ENCODE assay signal across 22 cellular contexts in genomic region chr6:43451939-43452338, GRCh38. TPM values are rescaled to one million over a fixed set of nuclear protein-coding genes. Genes with fewer than 3 reads are reported as not detected.
DNase-seq lines count a peak whose midpoint lies in the region; ATAC-seq, FAIRE-seq and TF ChIP-seq lines count a peak whose summit lies in the region.
"Had no signal": no experiment of that assay in that cellular context is flagged by ENCODE, and none has a peak within 500 bp of the region (broad histone marks: within the 10 kb centered on the region; RNA-seq: fewer than 3 reads in every experiment).

No MANE protein-coding gene starts in this region.

- no peak overlapping the region for H3K4ac ChIP-seq in trophoblast cell (ENCODE audit: low read depth, low read length)

- no peak overlapping the region for H3K14ac ChIP-seq in trophoblast cell (ENCODE audit: low read length)

- H3K27ac ChIP-seq in keratinocyte (ENCODE audit: control insufficient read depth, insufficient read depth, low read length), result no peak overlapping the region
- no peak overlapping the region for H3K27ac ChIP-seq in trophoblast cell (ENCODE audit: low read depth, low read length)
- no peak overlapping the region for H3K27ac ChIP-seq in esophagus muscularis mucosa (replicated peaks in 1 of 4)

- H3K27me3 Mint-ChIP-seq in activated T-helper 17 cell treated with anti-CD3 and anti-CD28 coated beads, Interleukin-2, amount 50 U/mL, for 72 hours, result peaks cover 8% of the 10 kb centered on the region

- H2AFZ ChIP-seq in keratinocyte (ENCODE audit: control insufficient read depth, low read length), result no peak overlapping the region
- no peak overlapping the region for H2AFZ ChIP-seq in trophoblast cell (ENCODE audit: insufficient read depth, low read length, poor library complexity)
- H2AFZ ChIP-seq: GM23338 had no signal

- H3K4me3 ChIP-seq in H7 (ENCODE audit: insufficient read depth, low read depth, low read length), result no peak overlapping the region
- no peak overlapping the region for H3K4me3 ChIP-seq in keratinocyte (ENCODE audit: control insufficient read depth in 2 of 3, extremely low read depth in 1 of 3, insufficient read depth in 2 of 3, low read depth in 1 of 3, low read length in 3 of 3)
- H3K4me3 ChIP-seq in trophoblast cell (ENCODE audit: low read depth, low read length), result peak overlapping the region; percentile 10
- no peak overlapping the region for H3K4me3 ChIP-seq in esophagus muscularis mucosa
- H3K4me3 ChIP-seq: GM23338 had no signal

- H3K9me3 Mint-ChIP-seq in activated T-helper 17 cell treated with anti-CD3 and anti-CD28 coated beads, Interleukin-2, amount 50 U/mL, for 72 hours, result no peaks in the 10 kb centered on the region
- H3K9me3 Mint-ChIP-seq: HFFc6, IgD-negative memory B cell had no signal

- WGBS in trophoblast cell (ENCODE audit: extremely low coverage, insufficient coverage, insufficient read length), result no CpG with 5 or more reads among the region's 8 CpGs
- WGBS in esophagus muscularis mucosa, result 88% methylated on average over 8 of the region's 8 CpGs

- TF ChIP-seq EP300 in esophagus muscularis mucosa (IDR thresholded peaks at IDR 0.05), result no peak

- H3K9me3 ChIP-seq in keratinocyte (ENCODE audit: control insufficient read depth, low read depth, low read length), result no peaks in the 10 kb centered on the region
- H3K9me3 ChIP-seq in trophoblast cell (ENCODE audit: insufficient read depth, low read depth, low read length), result no peaks in the 10 kb centered on the region
- no peaks in the 10 kb centered on the region for H3K9me3 ChIP-seq in esophagus muscularis mucosa

- no peak overlapping the region for H4K12ac ChIP-seq in trophoblast cell (ENCODE audit: low read depth, low read length)

- no peak overlapping the region for H3K4me3 Mint-ChIP-seq in activated T-helper 17 cell treated with anti-CD3 and anti-CD28 coated beads, Interleukin-2, amount 50 U/mL, for 72 hours
- H3K4me3 Mint-ChIP-seq: CD14-positive monocyte; CD4-positive, alpha-beta memory T cell; GM23338; HFFc6 had no signal

- TF ChIP-seq CTCF in keratinocyte (optimal IDR thresholded peaks at IDR 0.05 in 1 of 3, IDR thresholded peaks at IDR 0.05 in 1 of 3, conservative IDR thresholded peaks at IDR 0.05 in 1 of 3; ENCODE audit: extremely low read depth in 1 of 3, insufficient read depth in 2 of 3, low read length in 3 of 3) (no peak), esophagus muscularis mucosa (IDR thresholded peaks at IDR 0.05) (no peak)

- H3K9me1 ChIP-seq in keratinocyte (ENCODE audit: control insufficient read depth, extremely low read depth, insufficient read depth, low read length), result no peaks in the 10 kb centered on the region

- no peak overlapping the region for H3K18ac ChIP-seq in trophoblast cell (ENCODE audit: low read length)

- peaks cover 6% of the 10 kb centered on the region for H4K20me1 ChIP-seq in keratinocyte (ENCODE audit: control insufficient read depth, extremely low read depth, insufficient read depth, low read length)

- H3K27me3 ChIP-seq in H7 (ENCODE audit: control insufficient read depth, insufficient read depth, low read length) (peaks cover 21% of the 10 kb centered on the region), keratinocyte (ENCODE audit: control insufficient read depth, extremely low read depth, insufficient read depth, low read length) (no peaks in the 10 kb centered on the region), trophoblast cell (ENCODE audit: insufficient read depth, low read length) (peaks cover 8% of the 10 kb centered on the region), esophagus muscularis mucosa (peaks cover 0 to 27% (median 17%) of the 10 kb centered on the region in 4 donors)

- peaks cover 49% of the 10 kb centered on the region for H3K36me3 Mint-ChIP-seq in activated T-helper 17 cell treated with anti-CD3 and anti-CD28 coated beads, Interleukin-2, amount 50 U/mL, for 72 hours (ENCODE audit: low read depth)

- H2BK5ac ChIP-seq in trophoblast cell (ENCODE audit: low read depth, low read length, poor library complexity), result no peak overlapping the region

- TF ChIP-seq POLR2A in esophagus muscularis mucosa (IDR thresholded peaks at IDR 0.05; ENCODE audit: low read depth), result no peak

- dilution Hi-C loops in keratinocyte (cut with MboI; ENCODE audit: extremely low pct_ligation_motif_present, low sequenced_read_pairs), result no loop called here

- H2BK120ac ChIP-seq in trophoblast cell (ENCODE audit: insufficient read depth, low read length, poor library complexity), result no peak overlapping the region

- peaks cover 29% of the 10 kb centered on the region for H3K4me1 ChIP-seq in keratinocyte (ENCODE audit: control insufficient read depth, extremely low read depth, insufficient read depth, low read length)
- peaks cover 3 to 4% of the 10 kb centered on the region in 2 experiments for H3K4me1 ChIP-seq in trophoblast cell (ENCODE audit: control insufficient read depth in 1 of 2, insufficient read depth in 2 of 2, low read length in 2 of 2)
- peaks cover 3 to 22% (median 20%) of the 10 kb centered on the region in 4 donors for H3K4me1 ChIP-seq in esophagus muscularis mucosa

- H3K79me2 ChIP-seq in keratinocyte (ENCODE audit: control insufficient read depth, insufficient read depth, low read length) (peaks cover 4% of the 10 kb centered on the region), trophoblast cell (ENCODE audit: control insufficient read depth, insufficient read depth, low read length, poor library complexity) (no peaks in the 10 kb centered on the region)

- no peaks in the 10 kb centered on the region for H3K79me1 ChIP-seq in trophoblast cell (ENCODE audit: low read length)

- no peak for ATAC-seq in activated T-helper 17 cell treated with anti-CD3 and anti-CD28 coated beads, Interleukin-2, amount 50 U/mL, for 72 hours (replicated peaks)
- ATAC-seq in HG03159 (IDR thresholded peaks at IDR 0.05; ENCODE audit: unreplicated experiment), result no peak
- ATAC-seq: GM23338, HCT116 had no signal

- intact Hi-C loops in esophagus muscularis mucosa (cut with DNase I), result no loop called here

- peak overlapping the region; percentile 10 for H3K27ac Mint-ChIP-seq in activated T-helper 17 cell treated with anti-CD3 and anti-CD28 coated beads, Interleukin-2, amount 50 U/mL, for 72 hours
- H3K27ac Mint-ChIP-seq: CD14-positive monocyte, GM23338, HFFc6 had no signal

- peak; percentile 13 for FAIRE-seq in keratinocyte (lab: Jason Lieb, UNC)
- FAIRE-seq: A204.1, H54, HTR-8/SVneo had no signal

- no peak overlapping the region for H4K8ac ChIP-seq in trophoblast cell (ENCODE audit: low read depth, low read length)

- no peak overlapping the region for H2AK5ac ChIP-seq in trophoblast cell (ENCODE audit: low read length)

- H3K4me2 ChIP-seq in keratinocyte (ENCODE audit: control insufficient read depth, extremely low read depth, insufficient read depth, low read depth, low read length) (peak overlapping the region; percentile 31), trophoblast cell (ENCODE audit: low read length) (no peak overlapping the region)
- H3K4me2 ChIP-seq: GM23338 had no signal

- DNase-seq in H7 (peak; percentile 10), keratinocyte (ENCODE audit: low read depth, low spot score) (no peak), trophoblast cell (no peak), UCSD-AML1 (lab: John Stamatoyannopoulos, UW; ENCODE audit: unreplicated experiment) (no peak), cerebellum (ENCODE audit: low spot score) (no peak), esophagus muscularis mucosa (ENCODE audit: extremely low spot score) (no peak)
- DNase-seq: ACHN; CD4-positive, alpha-beta memory T cell; DMS153; DMS79; GDM1; HFFc6 had no signal

- no peak overlapping the region for H4K91ac ChIP-seq in trophoblast cell (ENCODE audit: low read depth, low read length)

- H3K36me3 ChIP-seq in H7 (replicated peaks; ENCODE audit: control insufficient read depth, insufficient read depth, low read length) (peaks cover 11% of the 10 kb centered on the region), keratinocyte (ENCODE audit: control insufficient read depth in 2 of 2, extremely low read depth in 1 of 2, insufficient read depth in 2 of 2, low read length in 2 of 2) (peaks cover 32% of the 10 kb centered on the region in 2 experiments), trophoblast cell (ENCODE audit: control insufficient read depth in 1 of 2, insufficient read depth in 2 of 2, low read length in 2 of 2) (peaks cover 44 to 54% of the 10 kb centered on the region in 2 experiments), esophagus muscularis mucosa (peaks cover 44 to 62% (median 59%) of the 10 kb centered on the region in 4 donors)

- H3K9ac ChIP-seq in keratinocyte (ENCODE audit: control insufficient read depth, extremely low read depth, insufficient read depth, low read length), result no peak overlapping the region
- H3K9ac ChIP-seq in trophoblast cell (ENCODE audit: low read length), result no peak overlapping the region

- H3K4me1 Mint-ChIP-seq in activated T-helper 17 cell treated with anti-CD3 and anti-CD28 coated beads, Interleukin-2, amount 50 U/mL, for 72 hours, result peaks cover 8% of the 10 kb centered on the region

- H3K23ac ChIP-seq in trophoblast cell (ENCODE audit: low read length), result no peak overlapping the region

- no peak overlapping the region for H2BK12ac ChIP-seq in trophoblast cell (ENCODE audit: low read length)

RNA-seq across cellular contexts. Expression of gene DLK2, which starts 3.4 kb away (rescaled TPM):
- total RNA-seq in H7 (2014; rRNA removed; shearing (Covaris generic)), result 0.33 and 0.42 TPM in 2 replicates
- total RNA-seq in activated T-helper 17 cell treated with anti-CD3 and anti-CD28 coated beads, Interleukin-2, amount 50 U/mL, for 72 hours, result 1 to 10 TPM; 1.3 to 2.8 TPM
- 19.8 to 32.2 TPM (median 31.6 TPM) in 3 replicates for polyA plus RNA-seq in keratinocyte
- 2.2 TPM for polyA plus RNA-seq in keratinocyte (2011; ENCODE audit: low read depth)
- 21.9 and 51.1 TPM in 2 replicates for polyA plus RNA-seq in keratinocyte (2011; cell fraction: cytosol; rRNA removed)
- polyA plus RNA-seq in keratinocyte (2011; cell fraction: nucleus; rRNA removed), result 55.1 and 77.8 TPM in 2 replicates
- 20.2 and 38.7 TPM in 2 replicates for polyA plus RNA-seq in keratinocyte (2012; ENCODE audit: low replicate concordance)
- 23.2 to 88.5 TPM (median 28.0 TPM) in 3 replicates for polyA minus RNA-seq in keratinocyte
- 67.7 TPM for polyA minus RNA-seq in keratinocyte (2011; cell fraction: cytosol; rRNA and poly(A)+ RNA removed)
- polyA minus RNA-seq in keratinocyte (2011; cell fraction: nucleus; rRNA and poly(A)+ RNA removed), result 34.7 and 38.7 TPM in 2 replicates
- polyA plus RNA-seq in trophoblast cell (2013), result 12.6 and 13.6 TPM in 2 replicates
- total RNA-seq in cerebellum (6.2 TPM), esophagus muscularis mucosa (under 1 TPM in 2 of 4 donors, not detected in 2; 0.32 to 0.33 TPM)
- polyA plus RNA-seq: CD14-positive monocyte, IgD-negative memory B cell had no signal

RNA-seq across cellular contexts. Expression of gene ABCC10, which starts 24.6 kb away (rescaled TPM):
- total RNA-seq in H7 (2014; rRNA removed; shearing (Covaris generic)), result 17.3 and 18.4 TPM in 2 replicates
- 10 to 100 TPM; 41.2 to 47.9 TPM for total RNA-seq in activated T-helper 17 cell treated with anti-CD3 and anti-CD28 coated beads, Interleukin-2, amount 50 U/mL, for 72 hours
- polyA plus RNA-seq in keratinocyte, result 17.9 to 30.1 TPM (median 23.0 TPM) in 3 replicates
- polyA plus RNA-seq in keratinocyte (2011; ENCODE audit: low read depth), result 3.5 TPM
- 9.9 and 14.6 TPM in 2 replicates for polyA plus RNA-seq in keratinocyte (2011; cell fraction: cytosol; rRNA removed)
- polyA plus RNA-seq in keratinocyte (2011; cell fraction: nucleus; rRNA removed), result 103 and 119 TPM in 2 replicates
- 13.7 and 28.9 TPM in 2 replicates for polyA plus RNA-seq in keratinocyte (2012; ENCODE audit: low replicate concordance)
- polyA minus RNA-seq in keratinocyte, result 33.9 to 46.4 TPM (median 35.0 TPM) in 3 replicates
- 29.9 TPM for polyA minus RNA-seq in keratinocyte (2011; cell fraction: cytosol; rRNA and poly(A)+ RNA removed)
- 84.7 and 90.7 TPM in 2 replicates for polyA minus RNA-seq in keratinocyte (2011; cell fraction: nucleus; rRNA and poly(A)+ RNA removed)
- polyA plus RNA-seq in trophoblast cell (2013), result 28.0 and 28.3 TPM in 2 replicates
- total RNA-seq in cerebellum (23.6 TPM), esophagus muscularis mucosa (10 to 100 TPM in 3 of 4 donors, 1 to 10 TPM in 1; 7.6 to 19.4 (median 12.5) TPM)

RNA-seq across cellular contexts. Expression of gene TJAP1, which starts 25.4 kb away (rescaled TPM):
- total RNA-seq in H7 (2014; rRNA removed; shearing (Covaris generic)), result 25.3 and 25.5 TPM in 2 replicates
- total RNA-seq in activated T-helper 17 cell treated with anti-CD3 and anti-CD28 coated beads, Interleukin-2, amount 50 U/mL, for 72 hours, result 10 to 100 TPM; 37.8 to 38.4 TPM
- polyA plus RNA-seq in keratinocyte, result 17.2 to 45.5 TPM (median 23.3 TPM) in 3 replicates
- 41.6 TPM for polyA plus RNA-seq in keratinocyte (2011; ENCODE audit: low read depth)
- polyA plus RNA-seq in keratinocyte (2011; cell fraction: cytosol; rRNA removed), result 14.3 and 25.4 TPM in 2 replicates
- 78.8 and 84.0 TPM in 2 replicates for polyA plus RNA-seq in keratinocyte (2011; cell fraction: nucleus; rRNA removed)
- polyA plus RNA-seq in keratinocyte (2012; ENCODE audit: low replicate concordance), result 12.6 and 28.6 TPM in 2 replicates
- 10.4 to 24.4 TPM (median 16.7 TPM) in 3 replicates for polyA minus RNA-seq in keratinocyte
- 11.7 TPM for polyA minus RNA-seq in keratinocyte (2011; cell fraction: cytosol; rRNA and poly(A)+ RNA removed)
- 11.8 and 19.6 TPM in 2 replicates for polyA minus RNA-seq in keratinocyte (2011; cell fraction: nucleus; rRNA and poly(A)+ RNA removed)
- 21.4 and 21.9 TPM in 2 replicates for polyA plus RNA-seq in trophoblast cell (2013)
- 7.3 TPM for total RNA-seq in cerebellum
- 10 to 100 TPM; 19.9 to 34.4 (median 26.4) TPM for total RNA-seq in esophagus muscularis mucosa

RNA-seq across cellular contexts. Expression of gene LRRC73, which starts 58.2 kb away (rescaled TPM):
- 0.26 TPM in 1 of 2 replicates, not detected in the other for total RNA-seq in H7 (2014; rRNA removed; shearing (Covaris generic))
- under 1 TPM; 0.26 to 0.35 TPM for total RNA-seq in activated T-helper 17 cell treated with anti-CD3 and anti-CD28 coated beads, Interleukin-2, amount 50 U/mL, for 72 hours
- 0.16 to 0.40 TPM (median 0.18 TPM) in 3 replicates for polyA plus RNA-seq in keratinocyte
- 0.12 TPM for polyA plus RNA-seq in keratinocyte (2011; ENCODE audit: low read depth)
- polyA plus RNA-seq in keratinocyte (2011; cell fraction: cytosol; rRNA removed), result 0.22 and 0.55 TPM in 2 replicates
- polyA plus RNA-seq in keratinocyte (2011; cell fraction: nucleus; rRNA removed), result 0.27 and 0.49 TPM in 2 replicates
- 0.35 and 0.49 TPM in 2 replicates for polyA plus RNA-seq in keratinocyte (2012; ENCODE audit: low replicate concordance)
- polyA minus RNA-seq in keratinocyte, result 0.26 to 0.30 TPM in 2 of 3 replicates, not detected in the other
- not detected for polyA minus RNA-seq in keratinocyte (2011; cell fraction: cytosol; rRNA and poly(A)+ RNA removed)
- not detected in 2 replicates for polyA minus RNA-seq in keratinocyte (2011; cell fraction: nucleus; rRNA and poly(A)+ RNA removed)
- 0.74 and 0.78 TPM in 2 replicates for polyA plus RNA-seq in trophoblast cell (2013)
- total RNA-seq in cerebellum, result 1.8 TPM
- 1 to 10 TPM in 1 of 4 donors, under 1 TPM in 2, not detected in 1; 0.50 to 1.4 (median 0.75) TPM for total RNA-seq in esophagus muscularis mucosa
- total RNA-seq: Daoy had no signal
- polyA plus RNA-seq: CD14-positive monocyte; CD4-positive, alpha-beta memory T cell; IgD-negative memory B cell had no signal
